In the genomic region with DNA sequence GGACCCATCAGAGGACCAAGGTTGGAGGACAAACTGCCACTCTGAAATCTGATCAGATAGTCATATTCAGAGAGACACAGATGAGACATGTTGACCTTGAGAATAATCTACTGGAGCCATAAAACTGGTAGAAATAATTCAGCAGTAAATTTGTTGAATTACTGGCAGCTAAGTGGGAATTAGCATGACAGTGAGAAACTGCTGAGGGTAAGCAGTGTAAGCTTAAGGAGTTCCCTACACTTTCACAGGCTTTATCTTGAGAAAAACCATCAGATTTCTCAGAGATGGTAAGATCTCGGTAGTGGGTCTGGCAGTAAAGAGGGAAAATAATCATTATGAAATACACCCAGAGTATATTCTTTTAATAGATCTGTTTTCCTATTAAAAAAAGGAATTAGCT, we compare ENCODE assay signal across 37 cellular contexts.
"Had no signal": no experiment of that assay in that cellular context is flagged by ENCODE, and none has a peak within 500 bp of the region (broad histone marks: within the 10 kb centered on the region; RNA-seq: fewer than 3 reads in every experiment).

No MANE protein-coding gene starts in this region.

- H3K4me3 Mint-ChIP-seq: activated naive CD4-positive, alpha-beta T cell treated with anti-CD3 and anti-CD28 coated beads for 36 hours; activated naive CD4-positive, alpha-beta T cell treated with anti-CD3 and anti-CD28 coated beads, Interleukin-2, amount 10 ng/mL, durations not matched to agents 7 days and 5 days; activated naive CD4-positive, alpha-beta T cell treated with anti-CD3 and anti-CD28 coated beads, Interleukin-2, amount 50 U/mL, for 24 hours; activated naive CD8-positive, alpha-beta T cell; activated naive CD8-positive, alpha-beta T cell treated with anti-CD3 and anti-CD28 coated beads for 36 hours; activated naive CD8-positive, alpha-beta T cell treated with anti-CD3 and anti-CD28 coated beads, Interleukin-2, amount 10 ng/mL, durations not matched to agents 7 days and 5 days; activated naive CD8-positive, alpha-beta T cell treated with anti-CD3 and anti-CD28 coated beads, Interleukin-2, amount 50 U/mL, for 24 hours; activated T-cell treated with anti-CD3 and anti-CD28 coated beads, Interleukin-2, amount 50 U/mL, for 24 hours; activated T-cell treated with anti-CD3 and anti-CD28 coated beads, Interleukin-2, amount 50 U/mL, for 4 hours; activated T-cell treated with anti-CD3 and anti-CD28 coated beads, Interleukin-2, amount 50 U/mL, for 72 hours; activated T-helper 1 cell treated with anti-CD3 and anti-CD28 coated beads, Interleukin-12 subunit alpha, Interleukin-12 subunit beta, Interleukin-2, Interleukin-4 antibody, amounts not matched to agents 30 ng/mL and 10 ng/mL and 1 ng/mL, durations not matched to agents 14 hours and 24 hours and 36 hours; activated T-helper 17 cell treated with anti-CD3 and anti-CD28 coated beads, Interleukin-2, amount 50 U/mL, for 72 hours; brain; central memory CD8-positive, alpha-beta T cell had no signal

- DNase-seq: activated effector memory CD4-positive, alpha-beta T cell treated with anti-CD3 and anti-CD28 coated beads, Interleukin-2, amount 50 U/mL, for 16 hours; activated effector memory CD4-positive, alpha-beta T cell treated with Interleukin-2 at 50 U/mL for 16 hours; activated gamma-delta T cell; activated gamma-delta T cell treated with Interleukin-2 at 50 U/mL for 16 hours; activated naive CD4-positive, alpha-beta T cell; activated naive CD4-positive, alpha-beta T cell treated with anti-CD3 and anti-CD28 coated beads for 36 hours; activated naive CD4-positive, alpha-beta T cell treated with anti-CD3 and anti-CD28 coated beads, Interleukin-2, amount 10 ng/mL, durations not matched to agents 7 days and 5 days; activated naive CD4-positive, alpha-beta T cell treated with anti-CD3 and anti-CD28 coated beads, Interleukin-2, amount 50 U/mL, for 16 hours; activated naive CD4-positive, alpha-beta T cell treated with Interleukin-2 at 50 U/mL for 16 hours; activated naive CD8-positive, alpha-beta T cell treated with anti-CD3 and anti-CD28 coated beads for 36 hours; activated naive CD8-positive, alpha-beta T cell treated with anti-CD3 and anti-CD28 coated beads, Interleukin-2, amount 10 ng/mL, durations not matched to agents 7 days and 5 days; activated naive CD8-positive, alpha-beta T cell treated with anti-CD3 and anti-CD28 coated beads, Interleukin-2, amount 50 U/mL, for 24 hours; activated T-cell treated with anti-CD3 and anti-CD28 coated beads, Interleukin-2, amount 50 U/mL, for 1 hour; activated T-cell treated with anti-CD3 and anti-CD28 coated beads, Interleukin-2, amount 50 U/mL, for 24 hours; activated T-cell treated with anti-CD3 and anti-CD28 coated beads, Interleukin-2, amount 50 U/mL, for 4 hours; activated T-cell treated with anti-CD3 and anti-CD28 coated beads, Interleukin-2, amount 50 U/mL, for 48 hours; activated T-cell treated with anti-CD3 and anti-CD28 coated beads, Interleukin-2, amount 50 U/mL, for 72 hours; adrenal gland; amniotic stem cell; amygdala; anterior cingulate cortex; aorta; body of pancreas; brain microvascular endothelial cell; caudate nucleus; central memory CD4-positive, alpha-beta T cell; cerebellar nuclear complex had no signal

- H3K9me3 ChIP-seq: adrenal gland, ascending aorta, body of pancreas, breast epithelium had no signal

- H3K27ac ChIP-seq: adrenal gland, ascending aorta, body of pancreas, brain microvascular endothelial cell, breast epithelium had no signal

- H3K4me1 Mint-ChIP-seq: activated naive CD4-positive, alpha-beta T cell treated with anti-CD3 and anti-CD28 coated beads, Interleukin-2, amount 10 ng/mL, durations not matched to agents 7 days and 5 days; activated naive CD4-positive, alpha-beta T cell treated with anti-CD3 and anti-CD28 coated beads, Interleukin-2, amount 50 U/mL, for 24 hours; activated naive CD8-positive, alpha-beta T cell treated with anti-CD3 and anti-CD28 coated beads for 36 hours; activated naive CD8-positive, alpha-beta T cell treated with anti-CD3 and anti-CD28 coated beads, Interleukin-2, amount 10 ng/mL, durations not matched to agents 7 days and 5 days; activated naive CD8-positive, alpha-beta T cell treated with anti-CD3 and anti-CD28 coated beads, Interleukin-2, amount 50 U/mL, for 24 hours; activated T-helper 17 cell treated with anti-CD3 and anti-CD28 coated beads, Interleukin-2, amount 50 U/mL, for 72 hours; brain; central memory CD8-positive, alpha-beta T cell had no signal

- H3K27me3 ChIP-seq: adrenal gland, ascending aorta, body of pancreas, brain microvascular endothelial cell, breast epithelium had no signal

- H3K36me3 ChIP-seq: adrenal gland, ascending aorta, brain microvascular endothelial cell, breast epithelium had no signal

- H3K27ac Mint-ChIP-seq: activated naive CD4-positive, alpha-beta T cell treated with anti-CD3 and anti-CD28 coated beads for 36 hours; activated naive CD4-positive, alpha-beta T cell treated with anti-CD3 and anti-CD28 coated beads, Interleukin-2, amount 10 ng/mL, durations not matched to agents 7 days and 5 days; activated naive CD4-positive, alpha-beta T cell treated with anti-CD3 and anti-CD28 coated beads, Interleukin-2, amount 50 U/mL, for 24 hours; activated naive CD4-positive, alpha-beta T cell treated with anti-CD3 and anti-CD28 coated beads, Interleukin-2, amount 50 U/mL, for 72 hours; activated naive CD8-positive, alpha-beta T cell; activated naive CD8-positive, alpha-beta T cell treated with anti-CD3 and anti-CD28 coated beads for 36 hours; activated naive CD8-positive, alpha-beta T cell treated with anti-CD3 and anti-CD28 coated beads, Interleukin-2, amount 10 ng/mL, durations not matched to agents 7 days and 5 days; activated naive CD8-positive, alpha-beta T cell treated with anti-CD3 and anti-CD28 coated beads, Interleukin-2, amount 50 U/mL, for 24 hours; activated T-cell treated with anti-CD3 and anti-CD28 coated beads, Interleukin-2, amount 50 U/mL, for 24 hours; activated T-cell treated with anti-CD3 and anti-CD28 coated beads, Interleukin-2, amount 50 U/mL, for 72 hours; activated T-helper 1 cell treated with anti-CD3 and anti-CD28 coated beads, Interleukin-12 subunit alpha, Interleukin-12 subunit beta, Interleukin-2, Interleukin-4 antibody, amounts not matched to agents 30 ng/mL and 10 ng/mL and 1 ng/mL, durations not matched to agents 14 hours and 24 hours and 36 hours; activated T-helper 17 cell treated with anti-CD3 and anti-CD28 coated beads, Interleukin-2, amount 50 U/mL, for 72 hours; activated T-helper 2 cell treated with anti-CD3 and anti-CD28 coated beads, Interferon-gamma antibody, Interleukin-2, Interleukin-4, amounts not matched to agents 10 μg/mL and 5 μg/mL and 100 μg/mL, durations not matched to agents 14 hours and 24 hours and 36 hours; brain had no signal

- H3K4me3 ChIP-seq: adrenal gland, ascending aorta, body of pancreas, breast epithelium had no signal

- H3K27me3 Mint-ChIP-seq: activated naive CD4-positive, alpha-beta T cell treated with anti-CD3 and anti-CD28 coated beads, Interleukin-2, amount 10 ng/mL, durations not matched to agents 7 days and 5 days; activated naive CD4-positive, alpha-beta T cell treated with anti-CD3 and anti-CD28 coated beads, Interleukin-2, amount 50 U/mL, for 24 hours; activated naive CD8-positive, alpha-beta T cell; activated naive CD8-positive, alpha-beta T cell treated with anti-CD3 and anti-CD28 coated beads for 36 hours; activated naive CD8-positive, alpha-beta T cell treated with anti-CD3 and anti-CD28 coated beads, Interleukin-2, amount 10 ng/mL, durations not matched to agents 7 days and 5 days; activated naive CD8-positive, alpha-beta T cell treated with anti-CD3 and anti-CD28 coated beads, Interleukin-2, amount 50 U/mL, for 24 hours; activated T-cell treated with anti-CD3 and anti-CD28 coated beads, Interleukin-2, amount 50 U/mL, for 24 hours; activated T-helper 17 cell treated with anti-CD3 and anti-CD28 coated beads, Interleukin-2, amount 50 U/mL, for 72 hours; central memory CD8-positive, alpha-beta T cell had no signal

- H3K4me1 ChIP-seq: adrenal gland, ascending aorta, body of pancreas, breast epithelium had no signal

- H3K9me3 Mint-ChIP-seq: activated T-helper 1 cell treated with anti-CD3 and anti-CD28 coated beads, Interleukin-12 subunit alpha, Interleukin-12 subunit beta, Interleukin-2, Interleukin-4 antibody, amounts not matched to agents 30 ng/mL and 10 ng/mL and 1 ng/mL, durations not matched to agents 14 hours and 24 hours and 36 hours had no signal

- ATAC-seq: activated naive CD4-positive, alpha-beta T cell treated with anti-CD3 and anti-CD28 coated beads, Interleukin-2, amount 50 U/mL, for 72 hours; activated naive CD8-positive, alpha-beta T cell treated with anti-CD3 and anti-CD28 coated beads, Interleukin-2, amount 50 U/mL, for 24 hours; activated T-cell treated with anti-CD3 and anti-CD28 coated beads, Interleukin-2, amount 50 U/mL, for 4 hours; activated T-cell treated with anti-CD3 and anti-CD28 coated beads, Interleukin-2, amount 50 U/mL, for 72 hours; activated T-helper 17 cell treated with anti-CD3 and anti-CD28 coated beads, Interleukin-2, amount 50 U/mL, for 72 hours; body of pancreas had no signal

- H3K36me3 Mint-ChIP-seq: activated naive CD4-positive, alpha-beta T cell treated with anti-CD3 and anti-CD28 coated beads, Interleukin-2, amount 10 ng/mL, durations not matched to agents 7 days and 5 days; activated naive CD4-positive, alpha-beta T cell treated with anti-CD3 and anti-CD28 coated beads, Interleukin-2, amount 50 U/mL, for 24 hours; activated naive CD8-positive, alpha-beta T cell; activated naive CD8-positive, alpha-beta T cell treated with anti-CD3 and anti-CD28 coated beads for 36 hours; activated naive CD8-positive, alpha-beta T cell treated with anti-CD3 and anti-CD28 coated beads, Interleukin-2, amount 10 ng/mL, durations not matched to agents 7 days and 5 days; brain had no signal
